Comparison of ENCODE assay signal across 12 cellular contexts in genomic region chr12:75981773-75982564, GRCh38. TPM values are rescaled to one million over a fixed set of nuclear protein-coding genes. Genes with fewer than 3 reads are reported as not detected.
DNase-seq lines count a peak whose midpoint lies in the region; ATAC-seq and TF ChIP-seq lines count a peak whose summit lies in the region.
"Had no signal": no experiment of that assay in that cellular context is flagged by ENCODE, and none has a peak within 500 bp of the region (broad histone marks: within the 10 kb centered on the region; RNA-seq: fewer than 3 reads in every experiment).

No MANE protein-coding gene starts in this region.

- WGBS in body of pancreas, 2 donors, result 40 to 46% methylated on average over 12 of the region's 12 CpGs

- peaks cover 82% of the 10 kb centered on the region for H3K4me1 ChIP-seq in body of pancreas

- peak in 1 of 3 donors; percentile 11 for TF ChIP-seq POLR2A in body of pancreas (IDR thresholded peaks at IDR 0.05)

- H3K9me3 Mint-ChIP-seq in CD14-positive monocyte, result peaks cover 0 to 3% (median 0%) of the 10 kb centered on the region in 7 donors
- H3K9me3 Mint-ChIP-seq: immature natural killer cell had no signal

- H3K4me3 ChIP-seq in body of pancreas, result no peak overlapping the region
- H3K4me3 ChIP-seq: Peyer's patch had no signal

- H3K27ac Mint-ChIP-seq in CD14-positive monocyte, result peak overlapping the region in 4 of 7 donors; percentile 27 to 66 (median 54)

- H3K9me3 ChIP-seq in body of pancreas, result no peaks in the 10 kb centered on the region
- H3K9me3 ChIP-seq: Peyer's patch had no signal

- TF ChIP-seq CTCF in CD14-positive monocyte (IDR thresholded peaks at IDR 0.05) (no peak), body of pancreas (IDR thresholded peaks at IDR 0.05) (no peak)

- H3K36me3 Mint-ChIP-seq in CD14-positive monocyte, result peaks cover 0 to 6% of the 10 kb centered on the region in 2 donors
- H3K36me3 Mint-ChIP-seq: activated naive CD8-positive, alpha-beta T cell; immature natural killer cell had no signal

- peaks cover 0 to 2% (median 0%) of the 10 kb centered on the region in 3 donors for H3K27me3 Mint-ChIP-seq in CD14-positive monocyte (ENCODE audit: low read depth in 3 of 3)
- H3K27me3 Mint-ChIP-seq: activated naive CD8-positive, alpha-beta T cell had no signal

- H3K4me3 Mint-ChIP-seq in CD14-positive monocyte, result no peak overlapping the region
- H3K4me3 Mint-ChIP-seq: immature natural killer cell had no signal

- no peaks in the 10 kb centered on the region for H3K27me3 ChIP-seq in body of pancreas
- H3K27me3 ChIP-seq: Peyer's patch had no signal

- intact Hi-C loops in CD14-positive monocyte (cut with micrococcal nuclease), result loop anchor here in 1 of 2 donors (10.0 kb wide), 1 partner anchor 47 kb away; no protein-coding TSS in a partner anchor
- intact Hi-C loops in body of pancreas (cut with DNase I), result no loop called here

- no peak for DNase-seq in CD14-positive monocyte (ENCODE audit: low spot score)
- peak in 2 of 4 donors; percentile 26 to 34 for DNase-seq in body of pancreas
- DNase-seq in glomerular visceral epithelial cell (ENCODE audit: extremely low spot score), result no peak
- no peak for DNase-seq in C1 segment of cervical spinal cord (lab: John Stamatoyannopoulos, UW)
- DNase-seq in putamen (ENCODE audit: low spot score), result no peak
- DNase-seq in NCI-H2107 treated with DMSO at 0.1 percent for 48 hours (lab: John Stamatoyannopoulos, UW; ENCODE audit: unreplicated experiment), result no peak
- DNase-seq: immature natural killer cell, Peyer's patch had no signal

- H3K36me3 ChIP-seq in body of pancreas (replicated peaks in 1 of 2; ENCODE audit: insufficient read depth in 1 of 2, low read depth in 2 of 2), result no peaks in the 10 kb centered on the region
- H3K36me3 ChIP-seq: Peyer's patch had no signal

- peak; percentile 47 for ATAC-seq in GM19395 (IDR thresholded peaks at IDR 0.05; ENCODE audit: unreplicated experiment)
- peak; percentile 53 for ATAC-seq in HG03342 (IDR thresholded peaks at IDR 0.05; ENCODE audit: unreplicated experiment)
- ATAC-seq in body of pancreas, result no peak

- H3K27ac ChIP-seq in body of pancreas, result peak overlapping the region in 3 of 4 donors; percentile 63 to 79 (median 77)
- H3K27ac ChIP-seq: HL-60 had no signal

- peaks cover 46% of the 10 kb centered on the region for H3K4me1 Mint-ChIP-seq in CD14-positive monocyte

RNA-seq across cellular contexts. Expression of gene PHLDA1, which starts 49.6 kb away (rescaled TPM):
- polyA plus RNA-seq in CD14-positive monocyte, result 1 to 10 TPM; 1.1 to 1.6 TPM
- total RNA-seq in body of pancreas, result 10 to 100 TPM; 11.9 to 22.4 TPM
